In genomic region chr5:111224561-111224989, GRCh38 we compare ENCODE assay signal across 8 cellular contexts. TPM values are rescaled to one million over a fixed set of nuclear protein-coding genes. Genes with fewer than 3 reads are reported as not detected.
A peak's percentile ranks its signal among the peaks of the same experiment; 100 is the strongest.
DNase-seq lines count a peak whose midpoint lies in the region; ATAC-seq and TF ChIP-seq lines count a peak whose summit lies in the region.

No MANE protein-coding gene starts in this region.

- no peaks in the 10 kb centered on the region for H3K9me3 Mint-ChIP-seq in activated CD4-positive, alpha-beta T cell treated with anti-CD3 and anti-CD28 coated beads for 36 hours (ENCODE audit: low read depth)

- no peak for TF ChIP-seq CTCF in Panc1 (IDR thresholded peaks at IDR 0.05)

- H3K9me3 ChIP-seq in Panc1 (ENCODE audit: control insufficient read depth, insufficient read depth, low read depth, low read length) (no peaks in the 10 kb centered on the region), esophagus (ENCODE audit: control insufficient read depth in 2 of 2, insufficient read depth in 1 of 2, low read depth in 1 of 2, low read length in 1 of 2) (no peaks in the 10 kb centered on the region)

- H3K36me3 Mint-ChIP-seq in activated CD4-positive, alpha-beta T cell treated with anti-CD3 and anti-CD28 coated beads for 36 hours (ENCODE audit: low read depth): peaks cover 17% of the 10 kb centered on the region

- peaks cover 30% of the 10 kb centered on the region for H3K4me1 Mint-ChIP-seq in activated CD4-positive, alpha-beta T cell treated with anti-CD3 and anti-CD28 coated beads for 36 hours

- H3K27ac Mint-ChIP-seq in activated CD4-positive, alpha-beta T cell treated with anti-CD3 and anti-CD28 coated beads for 36 hours: peak overlapping the region; percentile 87

- POLR2A ChIA-PET in activated CD4-positive, alpha-beta T cell treated with anti-CD3 and anti-CD28 coated beads for 36 hours (lab: Charles Lee): interaction anchor here (0.6 to 3.3 kb wide), 4 partner anchors 8 to 30 kb away, joined by 3 to 47 read pairs (median 16); no protein-coding TSS in a partner anchor
- POLR2A ChIA-PET in Panc1 (lab: Charles Lee): no interaction called here

- BruUV-seq in Panc1 (replicated peaks; lab: Mats Ljungman, UMichigan): no TSS peak

- H3K4me1 ChIP-seq in Panc1 (ENCODE audit: control insufficient read depth, insufficient read depth, low read length) (no peaks in the 10 kb centered on the region; the same call in 1 of the 2 replicates), esophagus (ENCODE audit: control insufficient read depth in 2 of 2, insufficient read depth in 2 of 2, low read length in 1 of 2) (peaks cover 0 to 12% of the 10 kb centered on the region in 2 donors)

- DNase-seq in activated CD4-positive, alpha-beta T cell treated with anti-CD3 and anti-CD28 coated beads for 36 hours: peak; percentile 73
- no peak for DNase-seq in activated CD4-positive, alpha-beta T cell treated with anti-CD3 and anti-CD28 coated beads for 1 hour
- DNase-seq in Panc1 (ENCODE audit: low read depth, low spot score) (no peak), posterior cingulate gyrus (peak in 6 of 10 donors; percentile 12 to 79 (median 54)), HuH-7 (ENCODE audit: low spot score) (no peak), RKO (ENCODE audit: low spot score) (no peak)

- 1% methylated on average over 25 to 31 of the region's 31 CpGs for WGBS in esophagus, 2 donors

- in situ Hi-C loops in Panc1 (cut with HindIII; ENCODE audit: low pct_unique_long_range_greater_than_20kb, low sequenced_read_pairs): no loop called here

- CTCF ChIA-PET in activated CD4-positive, alpha-beta T cell treated with anti-CD3 and anti-CD28 coated beads for 36 hours (lab: Charles Lee): interaction anchor here (0.8 to 4.9 kb wide), 10 partner anchors 8 to 233 kb away, joined by 3 to 35 read pairs (median 4); no protein-coding TSS in a partner anchor
- CTCF ChIA-PET in Panc1 (lab: Charles Lee): interaction anchor here (0.6 kb wide), 2 partner anchors 42 to 59 kb away, joined by 3 read pairs; no protein-coding TSS in a partner anchor

- H3K36me3 ChIP-seq in Panc1 (ENCODE audit: control insufficient read depth, insufficient read depth, low read length) (no peaks in the 10 kb centered on the region; the same call in 1 of the 2 replicates), esophagus (ENCODE audit: control insufficient read depth in 2 of 2, insufficient read depth in 2 of 2, low read length in 1 of 2) (no peaks in the 10 kb centered on the region)

- H3K27me3 ChIP-seq in Panc1 (ENCODE audit: control insufficient read depth, insufficient read depth, low read length) (peaks cover 38% of the 10 kb centered on the region), esophagus (ENCODE audit: control insufficient read depth in 1 of 2, insufficient read depth in 2 of 2, low read length in 2 of 2) (no peaks in the 10 kb centered on the region)

- H3K27ac ChIP-seq in Panc1 (ENCODE audit: low read length): no peak overlapping the region
- H3K27ac ChIP-seq in esophagus (ENCODE audit: low read depth in 2 of 2, low read length in 1 of 2): no peak overlapping the region

- H3K4me3 ChIP-seq in Panc1 (ENCODE audit: low read depth in 2 of 2, low read length in 2 of 2): peak overlapping the region; percentile 46 to 51
- peak overlapping the region; percentile 49 to 52 for H3K4me3 ChIP-seq in esophagus (ENCODE audit: low read depth in 1 of 2, low read length in 2 of 2)

- H3K4me3 Mint-ChIP-seq in activated CD4-positive, alpha-beta T cell treated with anti-CD3 and anti-CD28 coated beads for 36 hours: peak overlapping the region; percentile 97

- no peaks in the 10 kb centered on the region for H3K27me3 Mint-ChIP-seq in activated CD4-positive, alpha-beta T cell treated with anti-CD3 and anti-CD28 coated beads for 36 hours

- peak; percentile 29 for ATAC-seq in activated CD4-positive, alpha-beta T cell treated with anti-CD3 and anti-CD28 coated beads for 36 hours
- ATAC-seq in HG02588 (IDR thresholded peaks at IDR 0.05; ENCODE audit: unreplicated experiment) (peak; percentile 30), Panc1 (peak; percentile 68)

- intact Hi-C loops in activated CD4-positive, alpha-beta T cell treated with anti-CD3 and anti-CD28 coated beads for 36 hours (cut with DNase I, micrococcal nuclease): loop anchor here in 1 of 2 experiments (1.0 to 10.0 kb wide), 9 partner anchors 13 to 1640 kb away; partner anchors contain the start of genes NREP, SLC25A46, SRP19 and STARD4
- intact Hi-C loops in Panc1 (cut with micrococcal nuclease; ENCODE audit: unreplicated experiment) (no loop called here), posterior cingulate gyrus (cut with DNase I) (no loop called here)

RNA-seq across cellular contexts. Expression of gene CAMK4, which starts 0.4 kb away (rescaled TPM):
- total RNA-seq in activated CD4-positive, alpha-beta T cell treated with anti-CD3 and anti-CD28 coated beads for 36 hours: 10 to 100 TPM; 49.4 to 53.1 TPM
- 0.39 TPM for total RNA-seq in Panc1 (2021; ENCODE audit: unreplicated experiment)
- polyA plus RNA-seq in Panc1 (2012; ENCODE audit: insufficient read length): not detected
- polyA plus RNA-seq in esophagus: under 1 TPM; 0.39 to 0.53 TPM

Comparison
In these comparisons a context has a peak if more than half of its experiments do, and no peak if none do; other contexts are left out.
1. DNase-seq: peak in activated CD4-positive, alpha-beta T cell treated with anti-CD3 and anti-CD28 coated beads for 36 hours (single experiment) and posterior cingulate gyrus (6 of 10); none in activated CD4-positive, alpha-beta T cell treated with anti-CD3 and anti-CD28 coated beads for 1 hour (single experiment), Panc1 (single experiment), HuH-7 (single experiment) and RKO (single experiment).
2. RNA of gene CAMK4, which starts 0.4 kb away (total RNA-seq): 49.4 to 53.1 TPM in activated CD4-positive, alpha-beta T cell treated with anti-CD3 and anti-CD28 coated beads for 36 hours; 0.39 TPM in Panc1 (single experiment); every median in the first group is over 10 times any median in the second.
3. Peak in every context shown above with its lines, with median percentiles within 50 percentile points of each other: ATAC-seq.